In genomic region chr18:78296152-78296551, GRCh38 we compare ENCODE assay signal across 25 cellular contexts.
DNase-seq lines count a peak whose midpoint lies in the region; ATAC-seq, FAIRE-seq and TF ChIP-seq lines count a peak whose summit lies in the region.
"Had no signal": no experiment of that assay in that cellular context is flagged by ENCODE, and none has a peak within 500 bp of the region (broad histone marks: within the 10 kb centered on the region; RNA-seq: fewer than 3 reads in every experiment).

No MANE protein-coding gene starts in this region.

- POLR2A ChIA-PET in HepG2 (lab: Yijun Ruan, JAX) = no interaction called here
- POLR2A ChIA-PET in SK-N-SH (lab: Yijun Ruan, JAX) = no interaction called here

- no peaks in the 10 kb centered on the region for H3K9me3 Mint-ChIP-seq in nephron

- peaks cover 48% of the 10 kb centered on the region for H3K27me3 Mint-ChIP-seq in nephron (ENCODE audit: low read depth)
- H3K27me3 Mint-ChIP-seq: CD8-positive, alpha-beta memory T cell had no signal

- H3K4me1 Mint-ChIP-seq in nephron = peaks cover 32% of the 10 kb centered on the region
- H3K4me1 Mint-ChIP-seq: CD14-positive monocyte; CD8-positive, alpha-beta memory T cell; GM23338 had no signal

- WGBS in liver = 61% methylated on average over 14 of the region's 14 CpGs
- WGBS in HepG2 (ENCODE audit: low lambda C conversion rate) = 20% methylated on average over 13 of the region's 14 CpGs
- WGBS in SK-N-SH (ENCODE audit: low lambda C conversion rate) = 4% methylated on average over 14 of the region's 14 CpGs

- TF ChIP-seq EP300 in HepG2 (IDR thresholded peaks at IDR 0.05; ENCODE audit: low read depth in 2 of 2, low read length in 2 of 2) (no peak), HepG2 (CRISPR knock-in tag; IDR thresholded peaks at IDR 0.05; ENCODE audit: borderline replicate concordance) (no peak), SK-N-SH (IDR thresholded peaks at IDR 0.05; ENCODE audit: borderline replicate concordance in 1 of 2, low read depth in 1 of 2, low read length in 1 of 2) (no peak)

- H3K4me3 ChIP-seq in liver (ENCODE audit: low read depth in 1 of 3, low read length in 3 of 3) (no peak overlapping the region), HepG2 (replicated peaks in 1 of 3; ENCODE audit: insufficient read depth in 1 of 3, low read depth in 2 of 3, low read length in 3 of 3) (no peak overlapping the region), SK-N-SH (ENCODE audit: low read depth in 2 of 2, low read length in 1 of 2) (no peak overlapping the region)
- H3K4me3 ChIP-seq: A549; BLaER1 treated with 17β-estradiol and CSF1 and Interleukin-3, amounts not matched to agents 10 nM and 100 nM; GM23338; HAP-1 had no signal

- H3F3A ChIP-seq in SK-N-SH (replicated peaks; ENCODE audit: insufficient read depth) = no peaks in the 10 kb centered on the region

- TF ChIP-seq CTCF in liver (IDR thresholded peaks at IDR 0.05; ENCODE audit: low read depth, low read length, missing input control) (no peak), HepG2 (CRISPR knock-in tag; IDR thresholded peaks at IDR 0.05) (no peak), nephron (IDR thresholded peaks at IDR 0.05; ENCODE audit: unreplicated experiment in 3 of 3) (no peak), SK-N-SH (IDR thresholded peaks at IDR 0.05) (no peak)

- H3K27me3 ChIP-seq in liver (ENCODE audit: control insufficient read depth in 4 of 4, insufficient read depth in 4 of 4, low read length in 3 of 4) (no peaks in the 10 kb centered on the region), HepG2 (ENCODE audit: control insufficient read depth in 1 of 2, insufficient read depth in 2 of 2, low read length in 2 of 2) (peaks cover 2 to 27% of the 10 kb centered on the region in 2 experiments; a peak in 2 of 5 replicates), SK-N-SH (ENCODE audit: insufficient read depth) (peaks cover 28% of the 10 kb centered on the region; the same call in 1 of the 2 replicates)
- H3K27me3 ChIP-seq: BE2C had no signal

- H3K9ac ChIP-seq in liver (ENCODE audit: low read depth in 1 of 2, low read length in 2 of 2) (no peak overlapping the region), HepG2 (ENCODE audit: insufficient read depth, low read depth, low read length) (no peak overlapping the region), SK-N-SH (no peak overlapping the region)
- H3K9ac ChIP-seq: BLaER1 treated with 17β-estradiol and CSF1 and Interleukin-3, amounts not matched to agents 10 nM and 100 nM had no signal

- DNase-seq in HepG2 (ENCODE audit: low spot score) = no peak
- peak; percentile 27 for DNase-seq in foreskin melanocyte
- DNase-seq in SK-N-SH = no peak
- DNase-seq: 8988T; ACHN; AML-193; BE2C; CD4-positive, alpha-beta T cell; CD8-positive, alpha-beta memory T cell; DMS 273 treated with DMSO at 0.1 percent for 48 hours; DMS79; GF-D8; HFFc6 had no signal

- no peaks in the 10 kb centered on the region for H3K79me2 ChIP-seq in HepG2 (ENCODE audit: insufficient read depth, low read length)
- no peaks in the 10 kb centered on the region for H3K79me2 ChIP-seq in SK-N-SH (ENCODE audit: insufficient read depth)

- no peak for FAIRE-seq in HepG2 (lab: Jason Lieb, UNC)
- FAIRE-seq: A549, D721Med, GM12891, GM19239, H54 had no signal

- H3K9me2 ChIP-seq in SK-N-SH = no peaks in the 10 kb centered on the region

- H3K27ac Mint-ChIP-seq in nephron = peak overlapping the region in 2 of 3 experiments; percentile 70 to 98
- H3K27ac Mint-ChIP-seq: CD14-positive monocyte; CD4-positive, alpha-beta T cell; CD8-positive, alpha-beta memory T cell; GM23338; HFFc6 had no signal

- H3K36me3 ChIP-seq in liver (ENCODE audit: control insufficient read depth in 4 of 4, insufficient read depth in 3 of 4, low read depth in 1 of 4, low read length in 3 of 4) = no peaks in the 10 kb centered on the region
- H3K36me3 ChIP-seq in HepG2 (replicated peaks in 1 of 2; ENCODE audit: control insufficient read depth in 1 of 2, insufficient read depth in 2 of 2, low read length in 2 of 2) = no peaks in the 10 kb centered on the region
- no peaks in the 10 kb centered on the region for H3K36me3 ChIP-seq in SK-N-SH (replicated peaks in 1 of 2; ENCODE audit: control insufficient read depth in 1 of 2, insufficient read depth in 2 of 2, low read length in 1 of 2)
- H3K36me3 ChIP-seq: BE2C; BLaER1 treated with 17β-estradiol and CSF1 and Interleukin-3, amounts not matched to agents 10 nM and 100 nM; HAP-1 had no signal

- no peaks in the 10 kb centered on the region for H3K9me3 ChIP-seq in liver (ENCODE audit: control insufficient read depth in 4 of 4, low read length in 3 of 4)
- H3K9me3 ChIP-seq in HepG2 (ENCODE audit: low read length) = no peaks in the 10 kb centered on the region
- no peaks in the 10 kb centered on the region for H3K9me3 ChIP-seq in SK-N-SH
- H3K9me3 ChIP-seq: A549; BE2C; BLaER1 treated with 17β-estradiol and CSF1 and Interleukin-3, amounts not matched to agents 10 nM and 100 nM; HAP-1 had no signal

- in situ Hi-C loops in HepG2 (cut with HindIII; ENCODE audit: extremely low pct_ligation_motif_present, low pct_unique_long_range_greater_than_20kb) = no loop called here

- no peak for ATAC-seq in HepG2
- ATAC-seq in GM19035 (IDR thresholded peaks at IDR 0.05; ENCODE audit: unreplicated experiment) = no peak
- ATAC-seq: A549, GM23338 had no signal

- H2AFZ ChIP-seq in HepG2 (ENCODE audit: low read length) (no peak overlapping the region), SK-N-SH (ENCODE audit: low read depth) (no peak overlapping the region)
- H2AFZ ChIP-seq: GM23338 had no signal

- intact Hi-C loops in HepG2 (cut with micrococcal nuclease; ENCODE audit: unreplicated experiment) = no loop called here

- no peak overlapping the region for H3K4me3 Mint-ChIP-seq in nephron
- H3K4me3 Mint-ChIP-seq: CD14-positive monocyte; CD4-positive, alpha-beta T cell; CD8-positive, alpha-beta memory T cell; GM23338; HFFc6 had no signal

- H3K4me2 ChIP-seq in HepG2 (ENCODE audit: low read depth, low read length) (no peak overlapping the region), SK-N-SH (no peak overlapping the region)
- H3K4me2 ChIP-seq: A549, GM23338 had no signal

- no peaks in the 10 kb centered on the region for H3K36me3 Mint-ChIP-seq in nephron (ENCODE audit: low read depth)
- H3K36me3 Mint-ChIP-seq: CD14-positive monocyte; CD8-positive, alpha-beta memory T cell had no signal

- no peak for TF ChIP-seq RAD21 in liver (IDR thresholded peaks at IDR 0.05)
- TF ChIP-seq RAD21 in HepG2 (CRISPR knock-in tag; IDR thresholded peaks at IDR 0.05) = no peak
- TF ChIP-seq RAD21 in SK-N-SH (IDR thresholded peaks at IDR 0.05; ENCODE audit: low read length) = no peak

- H3K27ac ChIP-seq in liver (ENCODE audit: low read depth in 1 of 2, low read length in 2 of 2) (no peak overlapping the region), HepG2 (ENCODE audit: extremely low read length, insufficient read depth, low read length) (no peak overlapping the region), SK-N-SH (ENCODE audit: low read depth in 2 of 2, low read length in 1 of 2) (no peak overlapping the region)
- H3K27ac ChIP-seq: A549; BLaER1 treated with 17β-estradiol and CSF1 and Interleukin-3, amounts not matched to agents 10 nM and 100 nM had no signal

- H3K4me1 ChIP-seq in liver (ENCODE audit: control insufficient read depth in 4 of 4, insufficient read depth in 4 of 4, low read length in 3 of 4) = peaks cover 0 to 3% (median 0%) of the 10 kb centered on the region in 4 donors
- no peaks in the 10 kb centered on the region for H3K4me1 ChIP-seq in HepG2 (ENCODE audit: insufficient read depth, low read length)
- no peaks in the 10 kb centered on the region for H3K4me1 ChIP-seq in SK-N-SH (ENCODE audit: control insufficient read depth in 1 of 2, insufficient read depth in 2 of 2, low read depth in 1 of 2, low read length in 1 of 2)
- H3K4me1 ChIP-seq: A549, BE2C, HAP-1 had no signal

- CTCF ChIA-PET in HepG2 (lab: Yijun Ruan, JAX; ENCODE audit: low intra/inter-chr PET ratio, low total read pairs) (no interaction called here), SK-N-SH (lab: Yijun Ruan, JAX) (no interaction called here)

- TF ChIP-seq POLR2A in HepG2 (IDR thresholded peaks at IDR 0.05; ENCODE audit: insufficient read depth in 1 of 2, low read depth in 2 of 2, low read length in 2 of 2) = no peak

- BruUV-seq in HepG2 (replicated peaks; lab: Mats Ljungman, UMichigan) = no TSS peak

- no peaks in the 10 kb centered on the region for H4K20me1 ChIP-seq in HepG2 (ENCODE audit: insufficient read depth, low read length)
- H4K20me1 ChIP-seq in SK-N-SH (ENCODE audit: insufficient read depth) = no peaks in the 10 kb centered on the region
- H4K20me1 ChIP-seq: BLaER1 treated with 17β-estradiol and CSF1 and Interleukin-3, amounts not matched to agents 10 nM and 100 nM had no signal

TF ChIP-seq in HepG2, 621 proteins besides CTCF, POLR2A, EP300 and RAD21 (continues in another document):
- TF ChIP-seq SNAI1 (CRISPR knock-in tag; IDR thresholded peaks at IDR 0.05; ENCODE audit: borderline replicate concordance) = no peak
- no peak for TF ChIP-seq RFX5 (IDR thresholded peaks at IDR 0.05; ENCODE audit: low read depth, low read length)
- TF ChIP-seq ZNF501 (CRISPR knock-in tag; IDR thresholded peaks at IDR 0.05) = no peak
- no peak for TF ChIP-seq TEAD2 (CRISPR knock-in tag; IDR thresholded peaks at IDR 0.05)

TF ChIP-seq in SK-N-SH, 30 proteins besides CTCF, POLR2A, EP300 and RAD21:
- no peak for TF ChIP-seq FOXJ3 (CRISPR knock-in tag; IDR thresholded peaks at IDR 0.05)
- TF ChIP-seq GABPA (IDR thresholded peaks at IDR 0.05; ENCODE audit: low read depth) = no peak
- TF ChIP-seq JUND (IDR thresholded peaks at IDR 0.05) = no peak
TF ChIP-seq in SK-N-SH: peak in this region for 0.
